25 cellular contexts compared by ENCODE assay signal in the genomic region with DNA sequence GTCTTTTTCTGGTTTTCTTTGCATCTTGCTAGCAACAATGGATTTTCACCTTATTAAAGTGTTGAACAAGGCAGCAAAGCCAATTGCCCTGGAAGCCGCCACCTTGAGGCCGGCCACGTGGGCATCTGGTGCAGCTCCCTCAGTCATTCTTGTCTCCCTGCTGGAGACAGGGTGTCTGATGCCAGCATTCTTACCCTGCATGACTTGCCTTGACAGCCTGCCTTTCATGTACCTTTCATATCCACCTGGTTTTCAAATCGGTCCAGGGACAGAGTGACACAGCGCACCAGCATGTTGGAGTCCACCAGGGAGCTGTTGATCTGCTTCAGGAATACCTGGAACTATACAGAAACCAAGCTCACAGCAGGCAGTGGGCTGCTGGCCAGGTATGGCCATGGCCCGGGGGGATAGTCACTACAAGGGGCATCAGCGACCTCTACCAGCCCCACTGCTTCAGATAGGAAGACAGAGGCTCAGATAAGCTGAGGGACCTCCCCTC. TPM values are rescaled to one million over a fixed set of nuclear protein-coding genes. Genes with fewer than 3 reads are reported as not detected.
DNase-seq lines count a peak whose midpoint lies in the region; ATAC-seq and TF ChIP-seq lines count a peak whose summit lies in the region.
"Had no signal": no experiment of that assay in that cellular context is flagged by ENCODE, and none has a peak within 500 bp of the region (broad histone marks: within the 10 kb centered on the region; RNA-seq: fewer than 3 reads in every experiment).

No MANE protein-coding gene starts in this region.

- TF ChIP-seq CTCF in coronary artery (IDR thresholded peaks at IDR 0.05) (no peak), right lobe of liver (IDR thresholded peaks at IDR 0.05) (no peak), transverse colon (IDR thresholded peaks at IDR 0.05) (no peak)

- intact Hi-C loops in right lobe of liver (cut with DNase I) (no loop called here), transverse colon (cut with DNase I; ENCODE audit: low total_unique reads) (no loop called here)

- no peak for ATAC-seq in right lobe of liver
- ATAC-seq: A549; stimulated activated naive CD8-positive, alpha-beta T cell treated with anti-CD3 and anti-CD28 coated beads, Interleukin-15, amount 100 ng/mL, for 72 hours; T-cell had no signal

- peaks cover 0 to 82% (median 54%) of the 10 kb centered on the region in 4 donors for H3K36me3 ChIP-seq in right lobe of liver
- peaks cover 0 to 83% (median 39%) of the 10 kb centered on the region in 4 donors for H3K36me3 ChIP-seq in transverse colon

- peaks cover 2% of the 10 kb centered on the region for H3K4me1 Mint-ChIP-seq in activated naive CD4-positive, alpha-beta T cell treated with anti-CD3 and anti-CD28 coated beads, Interleukin-2, amount 10 ng/mL, durations not matched to agents 7 days and 5 days
- H3K4me1 Mint-ChIP-seq: stimulated activated naive CD8-positive, alpha-beta T cell treated with anti-CD3 and anti-CD28 coated beads, Interleukin-15, amount 100 ng/mL, for 72 hours had no signal

- peak; percentile 11 for DNase-seq in activated naive CD4-positive, alpha-beta T cell treated with anti-CD3 and anti-CD28 coated beads, Interleukin-2, amount 10 ng/mL, durations not matched to agents 7 days and 5 days
- DNase-seq in activated naive CD4-positive, alpha-beta T cell (lab: John Stamatoyannopoulos, UW): no peak
- DNase-seq in coronary artery (ENCODE audit: low spot score) (peak; percentile 56), right lobe of liver (peak in 2 of 3 donors; percentile 27 to 36), transverse colon (peak; percentile 1), mesenteric fat pad (ENCODE audit: low spot score) (no peak), NK-92 (lab: John Stamatoyannopoulos, UW; ENCODE audit: unreplicated experiment) (no peak), ecto neural progenitor cell (ENCODE audit: low spot score) (no peak)
- DNase-seq: activated CD4-positive, alpha-beta T cell treated with anti-CD3 and anti-CD28 coated beads, Interleukin-2, amount 50 U/mL, for 1 hour; DND-41; immature natural killer cell; NCI-H1048; NCI-H187 treated with DMSO at 0.1 percent for 48 hours; NCI-H2227 treated with DMSO at 0.1 percent for 48 hours; NCI-H748 treated with DMSO at 0.1 percent for 48 hours; SIG-M5; stimulated activated naive CD8-positive, alpha-beta T cell treated with anti-CD3 and anti-CD28 coated beads, Interleukin-15, amount 100 ng/mL, for 72 hours; T-cell; trophoblast cell had no signal

- H3K36me3 Mint-ChIP-seq in activated naive CD4-positive, alpha-beta T cell treated with anti-CD3 and anti-CD28 coated beads, Interleukin-2, amount 10 ng/mL, durations not matched to agents 7 days and 5 days: peaks cover 48% of the 10 kb centered on the region

- H3K27me3 ChIP-seq in right lobe of liver (no peaks in the 10 kb centered on the region), transverse colon (no peaks in the 10 kb centered on the region)

- CTCF ChIA-PET in activated naive CD4-positive, alpha-beta T cell treated with anti-CD3 and anti-CD28 coated beads, Interleukin-2, amount 10 ng/mL, durations not matched to agents 7 days and 5 days (lab: Charles Lee): no interaction called here

- 88% methylated on average over 3 of the region's 7 CpGs for WGBS in right lobe of liver (ENCODE audit: insufficient coverage, low coverage, low lambda C conversion rate, missing lambda C conversion rate)
- 89 to 90% methylated on average over 2 to 7 of the region's 7 CpGs for WGBS in transverse colon (ENCODE audit: low coverage in 1 of 2), 2 donors

- H3K4me3 ChIP-seq in coronary artery: no peak overlapping the region
- H3K4me3 ChIP-seq in right lobe of liver: no peak overlapping the region
- H3K4me3 ChIP-seq in transverse colon: no peak overlapping the region
- H3K4me3 ChIP-seq: A549 had no signal

- no peaks in the 10 kb centered on the region for H3K9me3 ChIP-seq in right lobe of liver
- no peaks in the 10 kb centered on the region for H3K9me3 ChIP-seq in transverse colon
- H3K9me3 ChIP-seq: A549, Caco-2 had no signal

- in situ Hi-C loops in transverse colon (cut with MboI; ENCODE audit: low pct_ligation_motif_present in 1 of 4, low pct_unique_long_range_greater_than_20kb in 1 of 4, low sequenced_read_pairs in 3 of 4): no loop called here

- H3K27ac ChIP-seq in coronary artery (no peak overlapping the region), right lobe of liver (no peak overlapping the region), transverse colon (no peak overlapping the region)
- H3K27ac ChIP-seq: A549 had no signal

- no peak overlapping the region for H3K4me3 Mint-ChIP-seq in activated naive CD4-positive, alpha-beta T cell treated with anti-CD3 and anti-CD28 coated beads, Interleukin-2, amount 10 ng/mL, durations not matched to agents 7 days and 5 days
- H3K4me3 Mint-ChIP-seq: immature natural killer cell; stimulated activated naive CD8-positive, alpha-beta T cell treated with anti-CD3 and anti-CD28 coated beads, Interleukin-15, amount 100 ng/mL, for 72 hours; T-cell had no signal

- H3K4me1 ChIP-seq in right lobe of liver (peaks cover 0 to 33% (median 15%) of the 10 kb centered on the region in 4 donors), transverse colon (no peaks in the 10 kb centered on the region)
- H3K4me1 ChIP-seq: A549, Caco-2 had no signal

- no peaks in the 10 kb centered on the region for H3K9me3 Mint-ChIP-seq in activated naive CD4-positive, alpha-beta T cell treated with anti-CD3 and anti-CD28 coated beads, Interleukin-2, amount 10 ng/mL, durations not matched to agents 7 days and 5 days
- H3K9me3 Mint-ChIP-seq: activated T-helper 2 cell treated with anti-CD3 and anti-CD28 coated beads, Interferon-gamma antibody, Interleukin-2, Interleukin-4, amounts not matched to agents 10 μg/mL and 5 μg/mL and 100 μg/mL, durations not matched to agents 14 hours and 24 hours and 36 hours; immature natural killer cell; stimulated activated naive CD8-positive, alpha-beta T cell treated with anti-CD3 and anti-CD28 coated beads, Interleukin-15, amount 100 ng/mL, for 72 hours; T-cell had no signal

- TF ChIP-seq EP300 in transverse colon (IDR thresholded peaks at IDR 0.05; ENCODE audit: low read depth): no peak

- TF ChIP-seq POLR2A in right lobe of liver (IDR thresholded peaks at IDR 0.05) (no peak), transverse colon (IDR thresholded peaks at IDR 0.05) (no peak)

- no peak overlapping the region for H3K27ac Mint-ChIP-seq in activated naive CD4-positive, alpha-beta T cell treated with anti-CD3 and anti-CD28 coated beads, Interleukin-2, amount 10 ng/mL, durations not matched to agents 7 days and 5 days
- H3K27ac Mint-ChIP-seq: activated T-helper 2 cell treated with anti-CD3 and anti-CD28 coated beads, Interferon-gamma antibody, Interleukin-2, Interleukin-4, amounts not matched to agents 10 μg/mL and 5 μg/mL and 100 μg/mL, durations not matched to agents 14 hours and 24 hours and 36 hours; T-cell had no signal

- no peaks in the 10 kb centered on the region for H3K27me3 Mint-ChIP-seq in activated naive CD4-positive, alpha-beta T cell treated with anti-CD3 and anti-CD28 coated beads, Interleukin-2, amount 10 ng/mL, durations not matched to agents 7 days and 5 days
- H3K27me3 Mint-ChIP-seq: stimulated activated naive CD8-positive, alpha-beta T cell treated with anti-CD3 and anti-CD28 coated beads, Interleukin-15, amount 100 ng/mL, for 72 hours; T-cell had no signal

RNA-seq across cellular contexts. Expression of gene MYH7B, which starts 49.8 kb away (rescaled TPM):
- total RNA-seq in right lobe of liver (1 to 10 TPM in 1 of 6 experiments, under 1 TPM in 4, not detected in 1; 0.11 to 1.0 (median 0.39) TPM), transverse colon (under 1 TPM; 0.20 to 0.75 (median 0.52) TPM), mesenteric fat pad (0.06 TPM)
- total RNA-seq: epithelial cell of proximal tubule, fibroblast of villous mesenchyme, HT1080 had no signal

RNA-seq across cellular contexts. Expression of gene GSS, which starts 49.9 kb away (rescaled TPM):
- 10 to 100 TPM; 25.9 to 63.6 (median 31.7) TPM for total RNA-seq in right lobe of liver
- total RNA-seq in transverse colon: 100 to 1,000 TPM; 125 to 364 (median 129) TPM
- total RNA-seq in mesenteric fat pad: 33.3 TPM

Comparison
In these comparisons a context has a peak if more than half of its experiments do, and no peak if none do; other contexts are left out.
1. DNase-seq: peak in activated naive CD4-positive, alpha-beta T cell treated with anti-CD3 and anti-CD28 coated beads, Interleukin-2, amount 10 ng/mL, durations not matched to agents 7 days and 5 days (single experiment), coronary artery (single experiment), right lobe of liver (2 of 3) and transverse colon (single experiment); none in activated naive CD4-positive, alpha-beta T cell (0 of 4), mesenteric fat pad (single experiment), NK-92 (single experiment) and ecto neural progenitor cell (single experiment).